Comparison of ENCODE assay signal across 12 cellular contexts in the genomic region with DNA sequence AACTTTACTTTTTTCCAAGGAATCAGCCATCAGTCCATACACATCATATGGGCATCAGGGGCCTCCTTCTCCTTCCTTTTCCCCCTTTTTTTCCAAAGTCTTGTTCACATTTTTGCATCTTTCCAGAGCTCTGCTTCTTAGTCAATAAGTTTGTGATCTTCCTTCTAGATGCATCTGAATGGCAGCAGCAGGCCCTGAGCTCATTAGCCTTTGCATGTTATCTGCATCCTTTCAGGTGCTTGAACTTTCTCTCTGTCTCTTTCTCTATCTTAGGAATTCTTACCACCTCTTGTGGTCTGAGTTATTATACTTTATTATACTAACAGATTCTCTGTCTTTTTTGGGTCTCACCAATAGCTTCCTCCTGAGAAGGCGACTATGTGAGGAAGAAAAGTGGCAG.
DNase-seq lines count a peak whose midpoint lies in the region; ATAC-seq and TF ChIP-seq lines count a peak whose summit lies in the region.
"Had no signal": no experiment of that assay in that cellular context is flagged by ENCODE, and none has a peak within 500 bp of the region (broad histone marks: within the 10 kb centered on the region; RNA-seq: fewer than 3 reads in every experiment).

No MANE protein-coding gene starts in this region.

- no peak overlapping the region for H3K9ac ChIP-seq in HUES48 (ENCODE audit: low read depth, low read length)
- H3K9ac ChIP-seq: GM23248 had no signal

- H3K27ac ChIP-seq in HUES48 (ENCODE audit: low read depth, low read length) (peak overlapping the region; percentile 2), substantia nigra (ENCODE audit: low read depth, low read length, poor library complexity, severe bottlenecking) (no peak overlapping the region), tibial artery (no peak overlapping the region)
- H3K27ac ChIP-seq: GM23248 had no signal

- ATAC-seq in GM19395 (IDR thresholded peaks at IDR 0.05; ENCODE audit: unreplicated experiment) (peak; percentile 16), WTC11 (peak; percentile 50)

- H3K4me3 ChIP-seq in HUES48 (ENCODE audit: low read depth, low read length) (no peak overlapping the region), tibial artery (no peak overlapping the region)
- H3K4me3 ChIP-seq: GM23248, HAP-1 had no signal

- no peak overlapping the region for H3K4me3 Mint-ChIP-seq in WTC11
- H3K4me3 Mint-ChIP-seq: CD4-positive, alpha-beta memory T cell; HFFc6 had no signal

- intact Hi-C loops in tibial artery (cut with DNase I; ENCODE audit: low total_unique reads): no loop called here

- H3K9me3 Mint-ChIP-seq in WTC11: peaks cover 3% of the 10 kb centered on the region; the same call in 1 of the 2 replicates

- DNase-seq in WTC11 (ENCODE audit: low spot score) (no peak), substantia nigra (lab: John Stamatoyannopoulos, UW) (no peak), tibial artery (no peak), COLO668 (lab: John Stamatoyannopoulos, UW; ENCODE audit: unreplicated experiment) (no peak)
- DNase-seq: Caco-2; CD4-positive, alpha-beta memory T cell; DMS153; HFFc6 had no signal

- H3K4me1 Mint-ChIP-seq in WTC11: peaks cover 34% of the 10 kb centered on the region
- H3K4me1 Mint-ChIP-seq: CD4-positive, alpha-beta memory T cell had no signal

- H3K9me3 ChIP-seq in HUES48 (ENCODE audit: control insufficient read depth, insufficient read depth, low read length) (no peaks in the 10 kb centered on the region), tibial artery (no peaks in the 10 kb centered on the region)
- H3K9me3 ChIP-seq: Caco-2, HAP-1 had no signal

- H3K36me3 Mint-ChIP-seq in WTC11: no peaks in the 10 kb centered on the region
- H3K36me3 Mint-ChIP-seq: CD4-positive, alpha-beta memory T cell had no signal

- H3K27me3 ChIP-seq in HUES48 (ENCODE audit: control insufficient read depth, insufficient read depth, low read length) (no peaks in the 10 kb centered on the region), tibial artery (no peaks in the 10 kb centered on the region)

- H3K4me1 ChIP-seq in HUES48 (ENCODE audit: control insufficient read depth, insufficient read depth, low read length) (peaks cover 31% of the 10 kb centered on the region), tibial artery (no peaks in the 10 kb centered on the region)
- H3K4me1 ChIP-seq: Caco-2, HAP-1 had no signal

- H3K36me3 ChIP-seq in HUES48 (ENCODE audit: control insufficient read depth, insufficient read depth, low read length): no peaks in the 10 kb centered on the region
- no peaks in the 10 kb centered on the region for H3K36me3 ChIP-seq in tibial artery
- H3K36me3 ChIP-seq: HAP-1 had no signal

- H3K27ac Mint-ChIP-seq in WTC11: peak overlapping the region; percentile 78
- H3K27ac Mint-ChIP-seq: CD4-positive, alpha-beta memory T cell; HFFc6 had no signal

- TF ChIP-seq CTCF in WTC11 (IDR thresholded peaks at IDR 0.05) (no peak), tibial artery (IDR thresholded peaks at IDR 0.05) (no peak)

- CTCF ChIA-PET in WTC11 (lab: Charles Lee): interaction anchor here (0.6 to 2.0 kb wide), 37 partner anchors 8 to 1023 kb away, joined by 3 to 58 read pairs (median 4); no protein-coding TSS in a partner anchor

- H3K27me3 Mint-ChIP-seq in WTC11 (ENCODE audit: low read depth): no peaks in the 10 kb centered on the region

- POLR2A ChIA-PET in WTC11 (lab: Charles Lee): interaction anchor here (1.3 kb wide), 2 partner anchors 31 to 105 kb away, joined by 3 to 4 read pairs; no protein-coding TSS in a partner anchor

TF ChIP-seq in WTC11, 78 proteins besides CTCF, POLR2A, EP300 and RAD21 (continues in another document):
- TF ChIP-seq MXD4 (CRISPR knock-in tag; IDR thresholded peaks at IDR 0.05; ENCODE audit: borderline replicate concordance): no peak
- no peak for TF ChIP-seq SMAD3 (CRISPR knock-in tag; IDR thresholded peaks at IDR 0.05; ENCODE audit: borderline replicate concordance)
- TF ChIP-seq JUN (CRISPR knock-in tag; IDR thresholded peaks at IDR 0.05): no peak
- no peak for TF ChIP-seq SMAD4 (CRISPR knock-in tag; IDR thresholded peaks at IDR 0.05)
- no peak for TF ChIP-seq RORB (CRISPR knock-in tag; IDR thresholded peaks at IDR 0.05)
- no peak for TF ChIP-seq TEAD4 (CRISPR knock-in tag; IDR thresholded peaks at IDR 0.05)
- TF ChIP-seq, protein P1, sequence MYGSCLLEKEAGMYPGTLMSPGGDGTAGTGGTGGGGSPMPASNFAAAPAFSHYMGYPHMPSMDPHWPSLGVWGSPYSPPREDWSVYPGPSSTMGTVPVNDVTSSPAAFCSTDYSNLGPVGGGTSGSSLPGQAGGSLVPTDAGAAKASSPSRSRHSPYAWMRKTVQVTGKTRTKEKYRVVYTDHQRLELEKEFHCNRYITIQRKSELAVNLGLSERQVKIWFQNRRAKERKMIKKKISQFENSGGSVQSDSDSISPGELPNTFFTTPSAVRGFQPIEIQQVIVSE (CRISPR knock-in tag; IDR thresholded peaks at IDR 0.05; ENCODE audit: borderline replicate concordance): no peak
- TF ChIP-seq ESRRA (CRISPR knock-in tag; IDR thresholded peaks at IDR 0.05; ENCODE audit: borderline replicate concordance): no peak
- TF ChIP-seq, protein P2, sequence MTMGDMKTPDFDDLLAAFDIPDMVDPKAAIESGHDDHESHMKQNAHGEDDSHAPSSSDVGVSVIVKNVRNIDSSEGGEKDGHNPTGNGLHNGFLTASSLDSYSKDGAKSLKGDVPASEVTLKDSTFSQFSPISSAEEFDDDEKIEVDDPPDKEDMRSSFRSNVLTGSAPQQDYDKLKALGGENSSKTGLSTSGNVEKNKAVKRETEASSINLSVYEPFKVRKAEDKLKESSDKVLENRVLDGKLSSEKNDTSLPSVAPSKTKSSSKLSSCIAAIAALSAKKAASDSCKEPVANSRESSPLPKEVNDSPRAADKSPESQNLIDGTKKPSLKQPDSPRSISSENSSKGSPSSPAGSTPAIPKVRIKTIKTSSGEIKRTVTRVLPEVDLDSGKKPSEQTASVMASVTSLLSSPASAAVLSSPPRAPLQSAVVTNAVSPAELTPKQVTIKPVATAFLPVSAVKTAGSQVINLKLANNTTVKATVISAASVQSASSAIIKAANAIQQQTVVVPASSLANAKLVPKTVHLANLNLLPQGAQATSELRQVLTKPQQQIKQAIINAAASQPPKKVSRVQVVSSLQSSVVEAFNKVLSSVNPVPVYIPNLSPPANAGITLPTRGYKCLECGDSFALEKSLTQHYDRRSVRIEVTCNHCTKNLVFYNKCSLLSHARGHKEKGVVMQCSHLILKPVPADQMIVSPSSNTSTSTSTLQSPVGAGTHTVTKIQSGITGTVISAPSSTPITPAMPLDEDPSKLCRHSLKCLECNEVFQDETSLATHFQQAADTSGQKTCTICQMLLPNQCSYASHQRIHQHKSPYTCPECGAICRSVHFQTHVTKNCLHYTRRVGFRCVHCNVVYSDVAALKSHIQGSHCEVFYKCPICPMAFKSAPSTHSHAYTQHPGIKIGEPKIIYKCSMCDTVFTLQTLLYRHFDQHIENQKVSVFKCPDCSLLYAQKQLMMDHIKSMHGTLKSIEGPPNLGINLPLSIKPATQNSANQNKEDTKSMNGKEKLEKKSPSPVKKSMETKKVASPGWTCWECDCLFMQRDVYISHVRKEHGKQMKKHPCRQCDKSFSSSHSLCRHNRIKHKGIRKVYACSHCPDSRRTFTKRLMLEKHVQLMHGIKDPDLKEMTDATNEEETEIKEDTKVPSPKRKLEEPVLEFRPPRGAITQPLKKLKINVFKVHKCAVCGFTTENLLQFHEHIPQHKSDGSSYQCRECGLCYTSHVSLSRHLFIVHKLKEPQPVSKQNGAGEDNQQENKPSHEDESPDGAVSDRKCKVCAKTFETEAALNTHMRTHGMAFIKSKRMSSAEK (CRISPR knock-in tag; IDR thresholded peaks at IDR 0.05; ENCODE audit: borderline replicate concordance): no peak
- no peak for TF ChIP-seq ETV6 (CRISPR knock-in tag; IDR thresholded peaks at IDR 0.05)
- TF ChIP-seq, protein P3, sequence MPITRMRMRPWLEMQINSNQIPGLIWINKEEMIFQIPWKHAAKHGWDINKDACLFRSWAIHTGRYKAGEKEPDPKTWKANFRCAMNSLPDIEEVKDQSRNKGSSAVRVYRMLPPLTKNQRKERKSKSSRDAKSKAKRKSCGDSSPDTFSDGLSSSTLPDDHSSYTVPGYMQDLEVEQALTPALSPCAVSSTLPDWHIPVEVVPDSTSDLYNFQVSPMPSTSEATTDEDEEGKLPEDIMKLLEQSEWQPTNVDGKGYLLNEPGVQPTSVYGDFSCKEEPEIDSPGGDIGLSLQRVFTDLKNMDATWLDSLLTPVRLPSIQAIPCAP (CRISPR knock-in tag; IDR thresholded peaks at IDR 0.05): no peak
- TF ChIP-seq RELA (CRISPR knock-in tag; IDR thresholded peaks at IDR 0.05; ENCODE audit: borderline replicate concordance): no peak
- TF ChIP-seq NFATC4 (CRISPR knock-in tag; IDR thresholded peaks at IDR 0.05): no peak
- TF ChIP-seq FOXK1 (CRISPR knock-in tag; IDR thresholded peaks at IDR 0.05): no peak
- TF ChIP-seq, protein P4, sequence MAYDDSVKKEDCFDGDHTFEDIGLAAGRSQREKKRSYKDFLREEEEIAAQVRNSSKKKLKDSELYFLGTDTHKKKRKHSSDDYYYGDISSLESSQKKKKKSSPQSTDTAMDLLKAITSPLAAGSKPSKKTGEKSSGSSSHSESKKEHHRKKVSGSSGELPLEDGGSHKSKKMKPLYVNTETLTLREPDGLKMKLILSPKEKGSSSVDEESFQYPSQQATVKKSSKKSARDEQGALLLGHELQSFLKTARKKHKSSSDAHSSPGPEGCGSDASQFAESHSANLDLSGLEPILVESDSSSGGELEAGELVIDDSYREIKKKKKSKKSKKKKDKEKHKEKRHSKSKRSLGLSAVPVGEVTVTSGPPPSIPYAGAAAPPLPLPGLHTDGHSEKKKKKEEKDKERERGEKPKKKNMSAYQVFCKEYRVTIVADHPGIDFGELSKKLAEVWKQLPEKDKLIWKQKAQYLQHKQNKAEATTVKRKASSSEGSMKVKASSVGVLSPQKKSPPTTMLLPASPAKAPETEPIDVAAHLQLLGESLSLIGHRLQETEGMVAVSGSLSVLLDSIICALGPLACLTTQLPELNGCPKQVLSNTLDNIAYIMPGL (CRISPR knock-in tag; IDR thresholded peaks at IDR 0.05): no peak
- TF ChIP-seq, protein P5, sequence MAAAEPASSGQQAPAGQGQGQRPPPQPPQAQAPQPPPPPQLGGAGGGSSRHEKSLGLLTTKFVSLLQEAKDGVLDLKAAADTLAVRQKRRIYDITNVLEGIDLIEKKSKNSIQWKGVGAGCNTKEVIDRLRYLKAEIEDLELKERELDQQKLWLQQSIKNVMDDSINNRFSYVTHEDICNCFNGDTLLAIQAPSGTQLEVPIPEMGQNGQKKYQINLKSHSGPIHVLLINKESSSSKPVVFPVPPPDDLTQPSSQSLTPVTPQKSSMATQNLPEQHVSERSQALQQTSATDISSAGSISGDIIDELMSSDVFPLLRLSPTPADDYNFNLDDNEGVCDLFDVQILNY (CRISPR knock-in tag; IDR thresholded peaks at IDR 0.05): no peak
- TF ChIP-seq MYBL2 (CRISPR knock-in tag; IDR thresholded peaks at IDR 0.05): no peak
